7 cellular contexts compared by ENCODE assay signal in the genomic region with DNA sequence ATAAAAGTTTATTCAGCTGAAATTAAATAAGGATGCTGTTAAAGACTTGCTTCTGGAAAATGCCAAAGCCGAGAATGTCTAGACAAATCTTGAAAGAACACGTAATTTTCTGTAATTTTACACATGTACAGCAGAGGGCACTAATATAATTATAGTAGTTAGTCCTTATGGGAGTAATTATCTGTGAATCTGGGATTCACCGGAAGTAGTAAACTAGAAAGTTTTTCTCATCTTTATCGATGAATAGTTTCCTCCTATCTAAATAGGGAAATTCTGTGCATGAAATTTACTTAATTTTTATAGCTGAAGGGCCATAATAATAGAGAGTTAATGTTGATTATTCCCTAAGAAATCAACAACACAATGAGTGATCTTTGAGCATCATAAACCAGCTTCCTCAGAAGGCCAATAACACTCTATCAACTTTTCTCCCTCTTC. TPM values are rescaled to one million over a fixed set of nuclear protein-coding genes. Genes with fewer than 3 reads are reported as not detected.
DNase-seq lines count a peak whose midpoint lies in the region; ATAC-seq, FAIRE-seq and TF ChIP-seq lines count a peak whose summit lies in the region.

No MANE protein-coding gene starts in this region.

- no peak overlapping the region for H3K27ac Mint-ChIP-seq in WTC11

- H3K36me3 Mint-ChIP-seq in WTC11, result no peaks in the 10 kb centered on the region

- POLR2A ChIA-PET in WTC11 (lab: Charles Lee), result no interaction called here

- FAIRE-seq in islet of Langerhans (lab: Jason Lieb, UNC), result peak; percentile 100

- TF ChIP-seq CTCF in GM12865 (IDR thresholded peaks at IDR 0.05; ENCODE audit: insufficient read depth, low read depth, low read length, missing control alignments), result peak; percentile 23
- peak; percentile 27; the same call in 1 of the 2 replicates for TF ChIP-seq CTCF in WTC11 (IDR thresholded peaks at IDR 0.05)

- CTCF ChIA-PET in WTC11 (lab: Charles Lee), result interaction anchor here (0.6 to 2.8 kb wide), 8 partner anchors 10 to 404 kb away, joined by 3 to 23 read pairs (median 5); partner anchors contain the start of gene CNTLN

- peak; percentile 19 for DNase-seq in GM12865 (ENCODE audit: low read depth)
- DNase-seq in NCI-H146 treated with DMSO at 0.1 percent for 48 hours (lab: John Stamatoyannopoulos, UW; ENCODE audit: unreplicated experiment), result peak; percentile 70
- DNase-seq in WTC11 (ENCODE audit: low spot score), result no peak
- DNase-seq in activated CD4-positive, alpha-beta T cell treated with anti-CD3 and anti-CD28 coated beads, Interleukin-2, amount 50 U/mL, for 48 hours, result no peak

- no peak overlapping the region for H3K4me3 ChIP-seq in GM12865 (ENCODE audit: low read depth, low read length)

- no peaks in the 10 kb centered on the region for H3K27me3 Mint-ChIP-seq in WTC11 (ENCODE audit: low read depth)

- peaks cover 14% of the 10 kb centered on the region for H3K4me1 Mint-ChIP-seq in WTC11

- peaks cover 2% of the 10 kb centered on the region; the same call in 1 of the 2 replicates for H3K9me3 Mint-ChIP-seq in WTC11

- ATAC-seq in WTC11 (no peak), HG03432 (IDR thresholded peaks at IDR 0.05; ENCODE audit: unreplicated experiment) (no peak), GM19324 (IDR thresholded peaks at IDR 0.05; ENCODE audit: low FRiP score, unreplicated experiment) (no peak)

- no peak overlapping the region for H3K4me3 Mint-ChIP-seq in WTC11

TF ChIP-seq in WTC11, 78 proteins besides CTCF, POLR2A, EP300 and RAD21:
- TF ChIP-seq NR1H2 (CRISPR knock-in tag; IDR thresholded peaks at IDR 0.05), result no peak
- no peak for TF ChIP-seq NFE2L1 (CRISPR knock-in tag; IDR thresholded peaks at IDR 0.05)
- no peak for TF ChIP-seq SMAD3 (CRISPR knock-in tag; IDR thresholded peaks at IDR 0.05; ENCODE audit: borderline replicate concordance)
- TF ChIP-seq EMX1 (CRISPR knock-in tag; IDR thresholded peaks at IDR 0.05), result no peak
- TF ChIP-seq ATF1 (CRISPR knock-in tag; IDR thresholded peaks at IDR 0.05), result no peak
- TF ChIP-seq ZNF263 (CRISPR knock-in tag; IDR thresholded peaks at IDR 0.05; ENCODE audit: low read depth), result no peak
- TF ChIP-seq, protein P1, sequence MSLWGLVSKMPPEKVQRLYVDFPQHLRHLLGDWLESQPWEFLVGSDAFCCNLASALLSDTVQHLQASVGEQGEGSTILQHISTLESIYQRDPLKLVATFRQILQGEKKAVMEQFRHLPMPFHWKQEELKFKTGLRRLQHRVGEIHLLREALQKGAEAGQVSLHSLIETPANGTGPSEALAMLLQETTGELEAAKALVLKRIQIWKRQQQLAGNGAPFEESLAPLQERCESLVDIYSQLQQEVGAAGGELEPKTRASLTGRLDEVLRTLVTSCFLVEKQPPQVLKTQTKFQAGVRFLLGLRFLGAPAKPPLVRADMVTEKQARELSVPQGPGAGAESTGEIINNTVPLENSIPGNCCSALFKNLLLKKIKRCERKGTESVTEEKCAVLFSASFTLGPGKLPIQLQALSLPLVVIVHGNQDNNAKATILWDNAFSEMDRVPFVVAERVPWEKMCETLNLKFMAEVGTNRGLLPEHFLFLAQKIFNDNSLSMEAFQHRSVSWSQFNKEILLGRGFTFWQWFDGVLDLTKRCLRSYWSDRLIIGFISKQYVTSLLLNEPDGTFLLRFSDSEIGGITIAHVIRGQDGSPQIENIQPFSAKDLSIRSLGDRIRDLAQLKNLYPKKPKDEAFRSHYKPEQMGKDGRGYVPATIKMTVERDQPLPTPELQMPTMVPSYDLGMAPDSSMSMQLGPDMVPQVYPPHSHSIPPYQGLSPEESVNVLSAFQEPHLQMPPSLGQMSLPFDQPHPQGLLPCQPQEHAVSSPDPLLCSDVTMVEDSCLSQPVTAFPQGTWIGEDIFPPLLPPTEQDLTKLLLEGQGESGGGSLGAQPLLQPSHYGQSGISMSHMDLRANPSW (CRISPR knock-in tag; conservative IDR thresholded peaks at IDR 0.05; ENCODE audit: low read depth), result no peak
- TF ChIP-seq ZNF317 (CRISPR knock-in tag; IDR thresholded peaks at IDR 0.05; ENCODE audit: borderline replicate concordance, low read depth), result no peak
- TF ChIP-seq, protein P2, sequence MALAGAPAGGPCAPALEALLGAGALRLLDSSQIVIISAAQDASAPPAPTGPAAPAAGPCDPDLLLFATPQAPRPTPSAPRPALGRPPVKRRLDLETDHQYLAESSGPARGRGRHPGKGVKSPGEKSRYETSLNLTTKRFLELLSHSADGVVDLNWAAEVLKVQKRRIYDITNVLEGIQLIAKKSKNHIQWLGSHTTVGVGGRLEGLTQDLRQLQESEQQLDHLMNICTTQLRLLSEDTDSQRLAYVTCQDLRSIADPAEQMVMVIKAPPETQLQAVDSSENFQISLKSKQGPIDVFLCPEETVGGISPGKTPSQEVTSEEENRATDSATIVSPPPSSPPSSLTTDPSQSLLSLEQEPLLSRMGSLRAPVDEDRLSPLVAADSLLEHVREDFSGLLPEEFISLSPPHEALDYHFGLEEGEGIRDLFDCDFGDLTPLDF (CRISPR knock-in tag; IDR thresholded peaks at IDR 0.05), result no peak
- no peak for TF ChIP-seq CBFB (CRISPR knock-in tag; IDR thresholded peaks at IDR 0.05; ENCODE audit: low read depth)
- no peak for TF ChIP-seq E2F4 (CRISPR knock-in tag; IDR thresholded peaks at IDR 0.05; ENCODE audit: borderline replicate concordance, low read depth)
- no peak for TF ChIP-seq FOXP4 (CRISPR knock-in tag; IDR thresholded peaks at IDR 0.05)
- TF ChIP-seq FOXP1 (CRISPR knock-in tag; IDR thresholded peaks at IDR 0.05; ENCODE audit: borderline replicate concordance), result no peak
- TF ChIP-seq TP53 (CRISPR knock-in tag; IDR thresholded peaks at IDR 0.05), result no peak
- TF ChIP-seq, protein P3, sequence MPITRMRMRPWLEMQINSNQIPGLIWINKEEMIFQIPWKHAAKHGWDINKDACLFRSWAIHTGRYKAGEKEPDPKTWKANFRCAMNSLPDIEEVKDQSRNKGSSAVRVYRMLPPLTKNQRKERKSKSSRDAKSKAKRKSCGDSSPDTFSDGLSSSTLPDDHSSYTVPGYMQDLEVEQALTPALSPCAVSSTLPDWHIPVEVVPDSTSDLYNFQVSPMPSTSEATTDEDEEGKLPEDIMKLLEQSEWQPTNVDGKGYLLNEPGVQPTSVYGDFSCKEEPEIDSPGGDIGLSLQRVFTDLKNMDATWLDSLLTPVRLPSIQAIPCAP (CRISPR knock-in tag; IDR thresholded peaks at IDR 0.05), result no peak
- TF ChIP-seq, protein P4, sequence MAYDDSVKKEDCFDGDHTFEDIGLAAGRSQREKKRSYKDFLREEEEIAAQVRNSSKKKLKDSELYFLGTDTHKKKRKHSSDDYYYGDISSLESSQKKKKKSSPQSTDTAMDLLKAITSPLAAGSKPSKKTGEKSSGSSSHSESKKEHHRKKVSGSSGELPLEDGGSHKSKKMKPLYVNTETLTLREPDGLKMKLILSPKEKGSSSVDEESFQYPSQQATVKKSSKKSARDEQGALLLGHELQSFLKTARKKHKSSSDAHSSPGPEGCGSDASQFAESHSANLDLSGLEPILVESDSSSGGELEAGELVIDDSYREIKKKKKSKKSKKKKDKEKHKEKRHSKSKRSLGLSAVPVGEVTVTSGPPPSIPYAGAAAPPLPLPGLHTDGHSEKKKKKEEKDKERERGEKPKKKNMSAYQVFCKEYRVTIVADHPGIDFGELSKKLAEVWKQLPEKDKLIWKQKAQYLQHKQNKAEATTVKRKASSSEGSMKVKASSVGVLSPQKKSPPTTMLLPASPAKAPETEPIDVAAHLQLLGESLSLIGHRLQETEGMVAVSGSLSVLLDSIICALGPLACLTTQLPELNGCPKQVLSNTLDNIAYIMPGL (CRISPR knock-in tag; IDR thresholded peaks at IDR 0.05), result no peak
TF ChIP-seq in WTC11: peak in this region for 0.

RNA-seq across cellular contexts. Expression of gene CNTLN, which starts 18.4 kb away (rescaled TPM):
- 12.2 to 13.4 TPM (median 12.7 TPM) in 3 replicates for total RNA-seq in WTC11 (2021)

Comparison
In these comparisons a context has a peak if more than half of its experiments do, and no peak if none do; other contexts are left out.
1. DNase-seq: peak in GM12865 (single experiment) and NCI-H146 treated with DMSO at 0.1 percent for 48 hours (single experiment); none in WTC11 (single experiment) and activated CD4-positive, alpha-beta T cell treated with anti-CD3 and anti-CD28 coated beads, Interleukin-2, amount 50 U/mL, for 48 hours (0 of 2).